Comparison of ENCODE assay signal across 27 cellular contexts in the genomic region with DNA sequence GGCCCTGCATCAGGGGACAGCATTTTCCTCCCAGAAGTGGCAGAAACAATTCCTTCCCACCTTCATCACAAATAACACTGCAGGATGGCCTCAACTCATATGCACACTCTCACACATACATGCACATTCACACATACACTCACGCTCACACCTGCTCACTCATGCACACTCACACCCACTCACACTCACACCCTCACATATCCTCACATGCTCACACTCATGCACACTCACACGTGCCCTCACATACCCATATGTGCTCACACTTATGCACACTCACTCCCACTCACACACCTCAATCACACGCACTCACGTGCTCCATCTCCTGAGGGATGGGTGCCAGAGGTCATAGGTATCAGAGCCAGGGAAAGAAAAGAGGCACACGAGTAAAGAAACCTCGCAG.
"Had no signal": no experiment of that assay in that cellular context is flagged by ENCODE, and none has a peak within 500 bp of the region (broad histone marks: within the 10 kb centered on the region; RNA-seq: fewer than 3 reads in every experiment).

No MANE protein-coding gene starts in this region.

- H3K36me3 ChIP-seq: gastrocnemius medialis, pancreas, prostate gland, thoracic aorta, uterus had no signal

- DNase-seq: activated CD4-positive, alpha-beta T cell treated with anti-CD3 and anti-CD28 coated beads for 48 hours; activated CD4-positive, alpha-beta T cell treated with anti-CD3 and anti-CD28 coated beads, Interleukin-2, amount 50 U/mL, for 48 hours; activated CD8-positive, alpha-beta memory T cell treated with anti-CD3 and anti-CD28 coated beads for 24 hours; activated effector memory CD4-positive, alpha-beta T cell treated with Interleukin-2 at 50 U/mL for 16 hours; activated naive CD4-positive, alpha-beta T cell treated with Interleukin-2 at 50 U/mL for 16 hours; cerebellar nuclear complex; effector memory CD8-positive, alpha-beta T cell; erythroblast; gastrocnemius medialis; left cardiac atrium; left ventricle myocardium superior; mucosa of descending colon; pancreas; retina; sigmoid colon; small intestine; stimulated activated CD4-positive, alpha-beta T cell treated with anti-CD3 and anti-CD28 coated beads, Interleukin-4, amount 100 ng/mL, for 4 hours; stimulated activated CD8-positive, alpha-beta memory T cell treated with anti-CD3 and anti-CD28 coated beads, Interleukin-4, amount 100 ng/mL, for 48 hours; stimulated activated naive CD4-positive, alpha-beta T cell treated with Interleukin-2 at 50 U/mL for 16 hours; trophoblast cell; uterus had no signal

- H3K27ac ChIP-seq: coronary artery, gastrocnemius medialis, pancreas, prostate gland, sigmoid colon, thoracic aorta, uterus had no signal

- ATAC-seq: activated CD4-positive, CD25-positive, alpha-beta regulatory T cell treated with anti-CD3 and anti-CD28 coated beads, Interleukin-2, amount 50 U/mL, for 24 hours; effector memory CD8-positive, alpha-beta T cell; gastrocnemius medialis; left cardiac atrium; left ventricle myocardium superior; mucosa of descending colon; pancreas had no signal

- H3K9me3 ChIP-seq: gastrocnemius medialis, mucosa of descending colon, pancreas, prostate gland, sigmoid colon, thoracic aorta, uterus had no signal

- H3K27me3 ChIP-seq: gastrocnemius medialis, pancreas, sigmoid colon, uterus had no signal

- H3K4me3 ChIP-seq: coronary artery, gastrocnemius medialis, mucosa of descending colon, pancreas, prostate gland, sigmoid colon, thoracic aorta, uterus had no signal

- FAIRE-seq: astrocyte, keratinocyte, pancreas, small intestine had no signal

- H3K4me1 ChIP-seq: gastrocnemius medialis, pancreas, prostate gland, sigmoid colon, uterus had no signal
